ENCODE assay signal across 28 cellular contexts in the genomic region with DNA sequence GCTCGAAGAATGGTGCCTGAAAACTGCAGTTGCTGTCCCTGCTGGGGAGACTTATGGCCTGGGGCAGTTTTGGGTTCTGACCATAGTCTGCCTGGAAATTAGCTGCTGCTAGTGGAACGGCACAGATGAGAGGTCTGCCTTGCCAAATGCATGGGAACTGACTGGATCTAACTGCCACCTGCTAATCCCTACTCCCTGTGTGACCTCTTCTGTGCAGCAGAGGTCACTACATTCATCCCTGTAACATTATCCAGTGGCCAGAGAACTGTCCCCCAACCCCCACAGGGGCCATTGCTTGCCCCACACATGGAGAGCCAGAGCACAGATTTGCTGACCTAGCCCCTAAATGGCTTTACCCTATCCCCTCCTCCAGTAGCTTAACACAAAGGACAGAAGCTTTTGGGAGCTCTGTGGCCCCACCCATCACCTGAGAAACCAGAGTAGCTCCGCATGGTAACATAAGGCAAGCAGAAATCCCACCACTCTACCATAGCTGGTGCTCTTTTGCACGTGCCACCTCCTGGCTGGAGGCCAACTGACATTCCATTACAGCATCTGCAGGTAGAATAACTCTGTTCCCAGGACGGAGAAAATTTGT.
DNase-seq lines count a peak whose midpoint lies in the region; ATAC-seq, FAIRE-seq and TF ChIP-seq lines count a peak whose summit lies in the region.
"Had no signal": no experiment of that assay in that cellular context is flagged by ENCODE, and none has a peak within 500 bp of the region (broad histone marks: within the 10 kb centered on the region; RNA-seq: fewer than 3 reads in every experiment).

No MANE protein-coding gene starts in this region.

- FAIRE-seq in small intestine (lab: Jason Lieb, UNC): no peak
- FAIRE-seq: endometrium, K562 had no signal

- no peaks in the 10 kb centered on the region for H3K36me3 ChIP-seq in breast epithelium
- no peaks in the 10 kb centered on the region for H3K36me3 ChIP-seq in small intestine (ENCODE audit: control insufficient read depth in 2 of 2, insufficient read depth in 2 of 2, low read length in 2 of 2)
- H3K36me3 ChIP-seq in esophagus squamous epithelium: no peaks in the 10 kb centered on the region
- H3K36me3 ChIP-seq in brain microvascular endothelial cell (replicated peaks): no peaks in the 10 kb centered on the region
- H3K36me3 ChIP-seq: ovary, spleen, vagina had no signal

- DNase-seq in MCF 10A (ENCODE audit: unreplicated experiment) (peak; percentile 25), breast epithelium (ENCODE audit: low spot score in 2 of 2) (no peak), SK-MEL-5 (ENCODE audit: low read depth, low spot score) (peak; percentile 3), islet precursor cell (peak; percentile 52), small intestine (peak; percentile 11), esophagus squamous epithelium (lab: John Stamatoyannopoulos, UW) (no peak), brain microvascular endothelial cell (no peak)
- DNase-seq: activated B cell treated with CpG ODN at 0.5 μM for 24 hours; activated CD4-positive, alpha-beta T cell treated with anti-CD3 and anti-CD28 coated beads, Interleukin-2, amount 50 U/mL, for 4 hours; activated naive CD4-positive, alpha-beta T cell treated with anti-CD3 and anti-CD28 coated beads, Interleukin-2, amount 10 ng/mL, durations not matched to agents 7 days and 5 days; amniotic stem cell; HFFc6; kidney glomerular epithelial cell; naive B cell; NCI-H1694; NCI-H510A; ovary; retina; spleen; stimulated activated CD4-positive, alpha-beta T cell treated with anti-CD3 and anti-CD28 coated beads, Interleukin-2, amount 100 ng/mL, for 48 hours had no signal

- ATAC-seq in HG02798 (IDR thresholded peaks at IDR 0.05; ENCODE audit: poor library complexity, unreplicated experiment): no peak
- ATAC-seq: K562; stimulated activated effector memory CD8-positive, alpha-beta T cell treated with anti-CD3 and anti-CD28 coated beads, Interleukin-12 subunit alpha, Interleukin-12 subunit beta, amount 100 ng/mL, for 72 hours had no signal

- H3K4me1 ChIP-seq in breast epithelium (no peaks in the 10 kb centered on the region), small intestine (ENCODE audit: control insufficient read depth in 2 of 2, insufficient read depth in 1 of 2, low read depth in 1 of 2, low read length in 1 of 2) (peaks cover 0 to 5% of the 10 kb centered on the region in 2 donors), esophagus squamous epithelium (no peaks in the 10 kb centered on the region)
- H3K4me1 ChIP-seq: spleen, vagina had no signal

- no peaks in the 10 kb centered on the region for H3K36me3 Mint-ChIP-seq in MCF 10A (ENCODE audit: insufficient read depth, unreplicated experiment)
- H3K36me3 Mint-ChIP-seq: activated naive CD4-positive, alpha-beta T cell treated with anti-CD3 and anti-CD28 coated beads, Interleukin-2, amount 10 ng/mL, durations not matched to agents 7 days and 5 days; naive B cell; stimulated activated effector memory CD8-positive, alpha-beta T cell treated with anti-CD3 and anti-CD28 coated beads, Interleukin-12 subunit alpha, Interleukin-12 subunit beta, amount 100 ng/mL, for 72 hours had no signal

- H3K4me3 Mint-ChIP-seq in MCF 10A (ENCODE audit: unreplicated experiment): no peak overlapping the region
- H3K4me3 Mint-ChIP-seq: activated B cell treated with CpG ODN at 0.5 μM for 24 hours; activated naive CD4-positive, alpha-beta T cell treated with anti-CD3 and anti-CD28 coated beads, Interleukin-2, amount 10 ng/mL, durations not matched to agents 7 days and 5 days; activated T-helper 1 cell treated with anti-CD3 and anti-CD28 coated beads, Interleukin-12 subunit alpha, Interleukin-12 subunit beta, Interleukin-2, Interleukin-4 antibody, amounts not matched to agents 30 ng/mL and 10 ng/mL and 1 ng/mL, durations not matched to agents 14 hours and 24 hours and 36 hours; B cell; HFFc6; naive B cell; stimulated activated effector memory CD8-positive, alpha-beta T cell treated with anti-CD3 and anti-CD28 coated beads, Interleukin-12 subunit alpha, Interleukin-12 subunit beta, amount 100 ng/mL, for 72 hours; T-helper 2 cell treated with Interferon-gamma antibody and Interleukin-4, amounts not matched to agents 5 μg/mL and 100 μg/mL, for 36 hours had no signal

- no TSS peak for BruUV-seq in MCF 10A (replicated peaks; lab: Mats Ljungman, UMichigan)

- TF ChIP-seq CTCF in MCF 10A (IDR thresholded peaks at IDR 0.05; ENCODE audit: unreplicated experiment) (no peak), breast epithelium (IDR thresholded peaks at IDR 0.05) (no peak), esophagus squamous epithelium (IDR thresholded peaks at IDR 0.05) (no peak), brain microvascular endothelial cell (IDR thresholded peaks at IDR 0.05; ENCODE audit: low read depth, low read length, missing control alignments) (no peak)

- 46 to 74% (median 53%) methylated on average over 5 of the region's 5 CpGs for WGBS in small intestine, 3 donors
- WGBS in esophagus squamous epithelium, 2 donors: 45 to 81% methylated on average over 4 to 5 of the region's 5 CpGs

- in situ Hi-C loops in SK-MEL-5 (cut with HindIII; ENCODE audit: low pct_unique_long_range_greater_than_20kb, low sequenced_read_pairs) (no loop called here), brain microvascular endothelial cell (cut with HindIII; ENCODE audit: low pct_ligation_motif_present, low sequenced_read_pairs) (no loop called here)

- TF ChIP-seq POLR2A in breast epithelium (IDR thresholded peaks at IDR 0.05) (no peak), esophagus squamous epithelium (IDR thresholded peaks at IDR 0.05) (no peak)

- H3K9me3 Mint-ChIP-seq in MCF 10A (ENCODE audit: unreplicated experiment): no peaks in the 10 kb centered on the region

- H3K27ac Mint-ChIP-seq in MCF 10A (ENCODE audit: low read depth, unreplicated experiment): peak overlapping the region; percentile 51
- H3K27ac Mint-ChIP-seq: activated B cell treated with CpG ODN at 0.5 μM for 24 hours; activated naive CD4-positive, alpha-beta T cell treated with anti-CD3 and anti-CD28 coated beads, Interleukin-2, amount 10 ng/mL, durations not matched to agents 7 days and 5 days; activated T-helper 1 cell treated with anti-CD3 and anti-CD28 coated beads, Interleukin-12 subunit alpha, Interleukin-12 subunit beta, Interleukin-2, Interleukin-4 antibody, amounts not matched to agents 30 ng/mL and 10 ng/mL and 1 ng/mL, durations not matched to agents 14 hours and 24 hours and 36 hours; B cell; HFFc6; stimulated activated effector memory CD8-positive, alpha-beta T cell treated with anti-CD3 and anti-CD28 coated beads, Interleukin-12 subunit alpha, Interleukin-12 subunit beta, amount 100 ng/mL, for 72 hours; T-helper 2 cell treated with Interferon-gamma antibody and Interleukin-4, amounts not matched to agents 5 μg/mL and 100 μg/mL, for 36 hours had no signal

- H3K27me3 ChIP-seq in breast epithelium (no peaks in the 10 kb centered on the region), small intestine (ENCODE audit: control insufficient read depth in 2 of 2, insufficient read depth in 2 of 2, low read length in 2 of 2) (no peaks in the 10 kb centered on the region), esophagus squamous epithelium (no peaks in the 10 kb centered on the region), brain microvascular endothelial cell (replicated peaks) (no peaks in the 10 kb centered on the region)
- H3K27me3 ChIP-seq: ovary, spleen, vagina had no signal

- H3K27me3 Mint-ChIP-seq in MCF 10A (ENCODE audit: insufficient read depth, unreplicated experiment): no peaks in the 10 kb centered on the region
- H3K27me3 Mint-ChIP-seq: activated B cell treated with CpG ODN at 0.5 μM for 24 hours; activated naive CD4-positive, alpha-beta T cell treated with anti-CD3 and anti-CD28 coated beads, Interleukin-2, amount 10 ng/mL, durations not matched to agents 7 days and 5 days; B cell; naive B cell had no signal

- POLR2A ChIA-PET in MCF 10A (lab: Yijun Ruan, JAX): interaction anchor here (1.1 kb wide), 1 partner anchor 9 kb away, joined by 3 read pairs; no protein-coding TSS in a partner anchor

- H3K4me3 ChIP-seq in breast epithelium: no peak overlapping the region
- H3K4me3 ChIP-seq in small intestine (ENCODE audit: low read depth in 1 of 2, low read length in 2 of 2): no peak overlapping the region
- H3K4me3 ChIP-seq in esophagus squamous epithelium: no peak overlapping the region
- no peak overlapping the region for H3K4me3 ChIP-seq in brain microvascular endothelial cell (ENCODE audit: low read depth, low read length)
- H3K4me3 ChIP-seq: K562, ovary, spleen, vagina had no signal

- H3K27ac ChIP-seq in breast epithelium: no peak overlapping the region
- no peak overlapping the region for H3K27ac ChIP-seq in small intestine (ENCODE audit: low read depth in 1 of 2, low read length in 1 of 2)
- no peak overlapping the region for H3K27ac ChIP-seq in esophagus squamous epithelium
- H3K27ac ChIP-seq in brain microvascular endothelial cell: no peak overlapping the region
- H3K27ac ChIP-seq: ovary, spleen, vagina had no signal

- intact Hi-C loops in MCF 10A (cut with micrococcal nuclease): loop anchor here (1.0 kb wide), 1 partner anchor 144 kb away; no protein-coding TSS in a partner anchor
- intact Hi-C loops in breast epithelium (cut with DNase I; ENCODE audit: low total_unique reads): no loop called here
- intact Hi-C loops in esophagus squamous epithelium (cut with DNase I): no loop called here

- H3K9me3 ChIP-seq in breast epithelium (no peaks in the 10 kb centered on the region), small intestine (ENCODE audit: control insufficient read depth, low read depth) (no peaks in the 10 kb centered on the region), esophagus squamous epithelium (peaks cover 0 to 5% (median 0%) of the 10 kb centered on the region in 3 donors)
- H3K9me3 ChIP-seq: ovary, vagina had no signal

- CTCF ChIA-PET in MCF 10A (lab: Yijun Ruan, JAX): interaction anchor here (1.0 to 1.8 kb wide), 7 partner anchors 9 to 144 kb away, joined by 3 to 6 read pairs (median 5); no protein-coding TSS in a partner anchor

- H3K4me1 Mint-ChIP-seq in MCF 10A (ENCODE audit: insufficient read depth, unreplicated experiment): peaks cover 11% of the 10 kb centered on the region
- H3K4me1 Mint-ChIP-seq: activated B cell treated with CpG ODN at 0.5 μM for 24 hours; activated naive CD4-positive, alpha-beta T cell treated with anti-CD3 and anti-CD28 coated beads, Interleukin-2, amount 10 ng/mL, durations not matched to agents 7 days and 5 days; B cell; naive B cell; stimulated activated effector memory CD8-positive, alpha-beta T cell treated with anti-CD3 and anti-CD28 coated beads, Interleukin-12 subunit alpha, Interleukin-12 subunit beta, amount 100 ng/mL, for 72 hours had no signal

Comparison
In these comparisons a context has a peak if more than half of its experiments do, and no peak if none do; other contexts are left out.
1. DNase-seq: peak in MCF 10A (single experiment), SK-MEL-5 (single experiment), islet precursor cell (single experiment) and small intestine (single experiment); none in breast epithelium (0 of 2), esophagus squamous epithelium (single experiment) and brain microvascular endothelial cell (single experiment).